In the genomic region with DNA sequence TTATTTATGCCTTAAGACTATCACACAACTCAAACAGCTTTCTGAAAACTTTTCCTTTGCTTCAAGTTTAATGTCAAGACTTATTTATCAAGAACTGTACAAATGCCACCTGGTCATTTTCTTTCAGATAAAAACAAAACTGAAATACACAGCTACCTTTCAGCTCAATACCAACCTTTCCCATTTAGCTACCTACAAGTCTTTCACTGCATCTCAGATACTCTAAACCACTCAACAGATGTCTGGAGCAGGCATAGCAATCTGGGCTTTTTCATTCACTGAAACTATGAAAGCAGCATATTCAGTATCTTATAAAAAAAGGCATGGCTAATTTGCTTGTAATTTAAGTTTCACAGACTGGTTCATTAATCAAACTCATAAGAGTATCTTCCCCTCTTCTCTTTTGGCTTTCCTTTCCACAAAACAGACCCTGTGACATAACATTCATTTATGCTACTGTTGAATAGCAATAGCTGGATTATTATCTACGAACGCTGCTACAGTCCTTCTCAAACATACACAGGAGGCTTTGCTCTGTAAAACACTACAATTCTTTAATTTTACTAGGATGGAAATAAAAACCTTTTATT, we compare ENCODE assay signal across 1 cellular context.
TF ChIP-seq lines count a peak whose summit lies in the region.

No MANE protein-coding gene starts in this region.

TF ChIP-seq in IMR-90, 13 proteins besides CTCF, POLR2A, EP300 and RAD21:
- TF ChIP-seq, protein P1, sequence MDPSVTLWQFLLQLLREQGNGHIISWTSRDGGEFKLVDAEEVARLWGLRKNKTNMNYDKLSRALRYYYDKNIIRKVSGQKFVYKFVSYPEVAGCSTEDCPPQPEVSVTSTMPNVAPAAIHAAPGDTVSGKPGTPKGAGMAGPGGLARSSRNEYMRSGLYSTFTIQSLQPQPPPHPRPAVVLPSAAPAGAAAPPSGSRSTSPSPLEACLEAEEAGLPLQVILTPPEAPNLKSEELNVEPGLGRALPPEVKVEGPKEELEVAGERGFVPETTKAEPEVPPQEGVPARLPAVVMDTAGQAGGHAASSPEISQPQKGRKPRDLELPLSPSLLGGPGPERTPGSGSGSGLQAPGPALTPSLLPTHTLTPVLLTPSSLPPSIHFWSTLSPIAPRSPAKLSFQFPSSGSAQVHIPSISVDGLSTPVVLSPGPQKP (IDR thresholded peaks at IDR 0.05; ENCODE audit: borderline replicate concordance, low read depth, low read length), result no peak
- TF ChIP-seq SMC3 (IDR thresholded peaks at IDR 0.05; ENCODE audit: low read depth, low read length) (no peak), MAFK (IDR thresholded peaks at IDR 0.05; ENCODE audit: low read depth, low read length) (no peak)
TF ChIP-seq in IMR-90: peak in this region for 0.
